ENCODE assay signal across 19 cellular contexts in genomic region chr7:73699370-73700069, GRCh38. TPM values are rescaled to one million over a fixed set of nuclear protein-coding genes. Genes with fewer than 3 reads are reported as not detected.
DNase-seq lines count a peak whose midpoint lies in the region; ATAC-seq and TF ChIP-seq lines count a peak whose summit lies in the region.
"Had no signal": no experiment of that assay in that cellular context is flagged by ENCODE, and none has a peak within 500 bp of the region (broad histone marks: within the 10 kb centered on the region; RNA-seq: fewer than 3 reads in every experiment).

No MANE protein-coding gene starts in this region.

- peaks cover 2% of the 10 kb centered on the region for H3K4me1 ChIP-seq in osteoblast (ENCODE audit: insufficient read depth, low read length)
- H3K4me1 ChIP-seq in esophagus muscularis mucosa, result peaks cover 7 to 14% (median 12%) of the 10 kb centered on the region in 4 donors

- no peaks in the 10 kb centered on the region for H3K9me3 ChIP-seq in WERI-Rb-1 (ENCODE audit: severe bottlenecking)
- no peaks in the 10 kb centered on the region for H3K9me3 ChIP-seq in osteoblast (ENCODE audit: low read depth, low read length)
- H3K9me3 ChIP-seq in esophagus muscularis mucosa, result no peaks in the 10 kb centered on the region

- peaks cover 24% of the 10 kb centered on the region for H4K20me1 ChIP-seq in osteoblast (ENCODE audit: insufficient read depth, low read length)

- no peak for TF ChIP-seq EP300 in esophagus muscularis mucosa (IDR thresholded peaks at IDR 0.05)

- H3K27me3 ChIP-seq in WERI-Rb-1 (ENCODE audit: insufficient read depth, low read depth, severe bottlenecking) (no peaks in the 10 kb centered on the region), osteoblast (ENCODE audit: insufficient read depth, low read length) (no peaks in the 10 kb centered on the region), esophagus muscularis mucosa (no peaks in the 10 kb centered on the region)

- ATAC-seq in HG02852 (IDR thresholded peaks at IDR 0.05; ENCODE audit: unreplicated experiment), result no peak
- ATAC-seq: activated CD4-positive, CD25-positive, alpha-beta regulatory T cell treated with anti-CD3 and anti-CD28 coated beads, Interleukin-2, amount 50 U/mL, for 24 hours; activated T-cell treated with anti-CD3 and anti-CD28 coated beads, Interleukin-2, amount 50 U/mL, for 72 hours; right cardiac atrium had no signal

- H3K27ac ChIP-seq in WERI-Rb-1 (peak overlapping the region; percentile 19; the same call in 1 of the 2 replicates), osteoblast (ENCODE audit: low read depth, low read length) (no peak overlapping the region), esophagus muscularis mucosa (replicated peaks in 1 of 4) (no peak overlapping the region)
- H3K27ac ChIP-seq: epithelial cell of prostate had no signal

- peak; percentile 5 for TF ChIP-seq POLR2A in GM15510 (IDR thresholded peaks at IDR 0.05; ENCODE audit: borderline replicate concordance, extremely low read depth, insufficient read length)
- TF ChIP-seq POLR2A in esophagus muscularis mucosa (IDR thresholded peaks at IDR 0.05; ENCODE audit: low read depth), result no peak

- intact Hi-C loops in esophagus muscularis mucosa (cut with DNase I), result no loop called here

- TF ChIP-seq CTCF in WERI-Rb-1 (IDR thresholded peaks at IDR 0.05; ENCODE audit: low read depth, low read length), result no peak
- no peak for TF ChIP-seq CTCF in osteoblast (IDR thresholded peaks at IDR 0.05; ENCODE audit: extremely low read depth, low read depth, low read length)
- no peak for TF ChIP-seq CTCF in esophagus muscularis mucosa (IDR thresholded peaks at IDR 0.05)

- 81% methylated on average over 12 of the region's 15 CpGs for WGBS in esophagus muscularis mucosa

- H3K4me3 ChIP-seq in WERI-Rb-1 (ENCODE audit: low read depth, low read length) (no peak overlapping the region), osteoblast (ENCODE audit: insufficient read depth, low read length) (no peak overlapping the region), esophagus muscularis mucosa (no peak overlapping the region)

- H3K36me3 ChIP-seq in WERI-Rb-1 (peaks cover 81% of the 10 kb centered on the region), osteoblast (ENCODE audit: insufficient read depth, low read length) (peaks cover 79% of the 10 kb centered on the region), esophagus muscularis mucosa (peaks cover 26 to 86% (median 75%) of the 10 kb centered on the region in 4 donors)

- peak; percentile 10 for DNase-seq in WERI-Rb-1
- peak; percentile 82 for DNase-seq in osteoblast (ENCODE audit: insufficient read length, low spot score, missing footprints)
- no peak for DNase-seq in esophagus muscularis mucosa (ENCODE audit: extremely low spot score)
- DNase-seq: activated naive CD4-positive, alpha-beta T cell treated with anti-CD3 and anti-CD28 coated beads, Interleukin-2, amount 10 ng/mL, durations not matched to agents 7 days and 5 days; activated T-cell treated with anti-CD3 and anti-CD28 coated beads, Interleukin-2, amount 50 U/mL, for 72 hours; AML-193; foreskin melanocyte; kidney; mammary epithelial cell; NCI-H1417; NCI-H2107; NCI-H524 treated with DMSO at 0.1 percent for 48 hours; occipital lobe; right cardiac atrium; substantia nigra had no signal

- H2AFZ ChIP-seq in osteoblast (ENCODE audit: low read length), result no peak overlapping the region

- H3K4me2 ChIP-seq in osteoblast (ENCODE audit: insufficient read depth, low read length), result no peak overlapping the region

- peaks cover 9% of the 10 kb centered on the region for H3K79me2 ChIP-seq in osteoblast (ENCODE audit: insufficient read depth, low read length)

RNA-seq across cellular contexts. Expression of gene BUD23, which starts 16.1 kb away (rescaled TPM):
- total RNA-seq in osteoblast, result 33.9 and 36.9 TPM in 2 replicates
- 10 to 100 TPM; 43.2 to 51.5 (median 48.6) TPM for total RNA-seq in esophagus muscularis mucosa

RNA-seq across cellular contexts. Expression of gene DNAJC30, which starts 16.3 kb away (rescaled TPM):
- total RNA-seq in osteoblast (2.9 TPM in 2 replicates), esophagus muscularis mucosa (1 to 10 TPM; 4.5 to 7.5 (median 5.5) TPM)

RNA-seq across cellular contexts. Expression of gene STX1A, which starts 19.9 kb away (rescaled TPM):
- total RNA-seq in osteoblast (15.9 and 17.4 TPM in 2 replicates), esophagus muscularis mucosa (10 to 100 TPM in 2 of 4 donors, 1 to 10 TPM in 2; 7.1 to 16.0 (median 9.6) TPM)

RNA-seq across cellular contexts. Expression of gene VPS37D, which starts 31.9 kb away (rescaled TPM):
- total RNA-seq in osteoblast (5.8 and 5.9 TPM in 2 replicates), esophagus muscularis mucosa (1 to 10 TPM; 2.5 to 7.1 (median 4.0) TPM)

RNA-seq across cellular contexts. Expression of gene ABHD11, which starts 39.1 kb away (rescaled TPM):
- 6.5 and 8.7 TPM in 2 replicates for total RNA-seq in osteoblast
- 1 to 10 TPM; 6.1 to 7.9 (median 7.2) TPM for total RNA-seq in esophagus muscularis mucosa
